In the genomic region with DNA sequence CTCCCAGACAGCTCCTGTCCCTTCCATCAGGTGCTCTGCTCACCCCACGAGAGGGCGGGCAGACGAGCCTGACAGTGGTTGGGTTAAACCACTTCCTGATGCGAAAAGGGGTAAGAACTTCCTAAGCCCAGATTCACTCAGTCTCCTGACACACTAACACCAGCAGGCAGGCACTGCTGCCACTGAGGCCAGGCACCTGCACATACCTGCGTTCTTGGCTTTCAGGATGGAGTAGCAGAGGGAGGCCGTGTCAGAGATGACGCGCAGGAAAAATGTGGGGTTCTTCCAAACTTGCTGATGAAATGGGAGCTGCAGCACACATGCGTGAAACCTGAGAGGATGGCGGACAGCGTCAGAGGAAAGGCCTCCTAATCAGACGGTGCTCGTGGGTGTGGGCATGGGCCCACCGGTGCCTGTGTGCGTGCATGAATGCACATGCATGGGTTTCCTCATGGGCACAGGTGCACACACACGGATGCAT, we compare ENCODE assay signal across 1 cellular context.
TF ChIP-seq lines count a peak whose summit lies in the region.

No MANE protein-coding gene starts in this region.

TF ChIP-seq in H1, 55 proteins besides CTCF, POLR2A, EP300 and RAD21:
- TF ChIP-seq, protein P1, sequence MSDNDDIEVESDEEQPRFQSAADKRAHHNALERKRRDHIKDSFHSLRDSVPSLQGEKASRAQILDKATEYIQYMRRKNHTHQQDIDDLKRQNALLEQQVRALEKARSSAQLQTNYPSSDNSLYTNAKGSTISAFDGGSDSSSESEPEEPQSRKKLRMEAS (IDR thresholded peaks at IDR 0.05), result no peak
- TF ChIP-seq BRCA1 (IDR thresholded peaks at IDR 0.05; ENCODE audit: low read depth, low read length), result no peak
- TF ChIP-seq BACH1 (IDR thresholded peaks at IDR 0.05; ENCODE audit: low read length), result no peak
- TF ChIP-seq RXRA (IDR thresholded peaks at IDR 0.05; ENCODE audit: insufficient read depth, low read depth, low read length), result no peak
- TF ChIP-seq GABPA (IDR thresholded peaks at IDR 0.05; ENCODE audit: borderline replicate concordance, insufficient read depth, low read length), result no peak
- no peak for TF ChIP-seq KDM1A (IDR thresholded peaks at IDR 0.05; ENCODE audit: borderline replicate concordance, low read length)
- no peak for TF ChIP-seq POLR2AphosphoS5 (IDR thresholded peaks at IDR 0.05; ENCODE audit: low read depth, low read length)
- no peak for TF ChIP-seq YY1 (IDR thresholded peaks at IDR 0.05; ENCODE audit: low read depth, low read length)
- TF ChIP-seq BCL11A (IDR thresholded peaks at IDR 0.05; ENCODE audit: low read depth in 2 of 2, low read length in 2 of 2), result no peak
- TF ChIP-seq EZH2 (IDR thresholded peaks at IDR 0.05; ENCODE audit: low read depth, low read length, severe bottlenecking), result no peak
- TF ChIP-seq ZNF274 (IDR thresholded peaks at IDR 0.05; ENCODE audit: borderline replicate concordance, extremely low read depth, low read length), result no peak
- TF ChIP-seq KDM4A (IDR thresholded peaks at IDR 0.05; ENCODE audit: low read depth, low read length, severe bottlenecking), result no peak
